1 cellular context compared by ENCODE assay signal in the genomic region with DNA sequence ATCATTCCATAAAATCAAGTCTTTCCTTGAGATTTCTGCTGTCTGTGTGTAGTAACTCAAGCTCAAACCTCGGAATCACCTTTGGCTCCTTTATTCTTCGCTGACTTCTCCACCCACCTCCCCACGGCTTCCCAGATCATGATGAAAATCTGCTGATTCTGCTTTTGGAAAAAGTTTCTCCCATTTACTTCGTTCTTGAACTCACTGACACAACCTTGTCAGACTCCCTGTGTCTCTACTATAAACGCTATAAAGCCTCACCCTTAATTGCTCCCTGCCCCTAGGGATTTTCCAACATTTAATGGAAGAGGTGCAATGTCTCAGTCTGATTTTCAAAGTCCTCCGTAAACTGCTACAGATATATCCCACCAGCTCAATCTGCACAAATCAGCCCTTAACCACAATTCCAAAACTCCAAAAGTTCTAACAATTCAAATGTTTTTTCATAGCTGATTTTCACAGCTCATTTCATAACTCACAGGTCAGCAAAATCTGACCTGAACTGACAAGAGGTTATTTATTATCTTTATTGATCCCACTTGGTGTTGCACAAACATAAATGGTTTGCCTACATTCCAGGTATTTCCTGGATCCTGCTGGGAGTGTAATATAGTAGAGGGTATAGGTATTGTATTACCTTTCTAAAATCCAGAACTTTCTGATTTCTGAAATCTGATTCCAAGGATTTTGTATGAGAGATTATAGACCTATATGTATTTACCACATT.
TF ChIP-seq lines count a peak whose summit lies in the region.

No MANE protein-coding gene starts in this region.

TF ChIP-seq in Ishikawa, 13 proteins besides CTCF, POLR2A, EP300 and RAD21:
- TF ChIP-seq, protein P1, sequence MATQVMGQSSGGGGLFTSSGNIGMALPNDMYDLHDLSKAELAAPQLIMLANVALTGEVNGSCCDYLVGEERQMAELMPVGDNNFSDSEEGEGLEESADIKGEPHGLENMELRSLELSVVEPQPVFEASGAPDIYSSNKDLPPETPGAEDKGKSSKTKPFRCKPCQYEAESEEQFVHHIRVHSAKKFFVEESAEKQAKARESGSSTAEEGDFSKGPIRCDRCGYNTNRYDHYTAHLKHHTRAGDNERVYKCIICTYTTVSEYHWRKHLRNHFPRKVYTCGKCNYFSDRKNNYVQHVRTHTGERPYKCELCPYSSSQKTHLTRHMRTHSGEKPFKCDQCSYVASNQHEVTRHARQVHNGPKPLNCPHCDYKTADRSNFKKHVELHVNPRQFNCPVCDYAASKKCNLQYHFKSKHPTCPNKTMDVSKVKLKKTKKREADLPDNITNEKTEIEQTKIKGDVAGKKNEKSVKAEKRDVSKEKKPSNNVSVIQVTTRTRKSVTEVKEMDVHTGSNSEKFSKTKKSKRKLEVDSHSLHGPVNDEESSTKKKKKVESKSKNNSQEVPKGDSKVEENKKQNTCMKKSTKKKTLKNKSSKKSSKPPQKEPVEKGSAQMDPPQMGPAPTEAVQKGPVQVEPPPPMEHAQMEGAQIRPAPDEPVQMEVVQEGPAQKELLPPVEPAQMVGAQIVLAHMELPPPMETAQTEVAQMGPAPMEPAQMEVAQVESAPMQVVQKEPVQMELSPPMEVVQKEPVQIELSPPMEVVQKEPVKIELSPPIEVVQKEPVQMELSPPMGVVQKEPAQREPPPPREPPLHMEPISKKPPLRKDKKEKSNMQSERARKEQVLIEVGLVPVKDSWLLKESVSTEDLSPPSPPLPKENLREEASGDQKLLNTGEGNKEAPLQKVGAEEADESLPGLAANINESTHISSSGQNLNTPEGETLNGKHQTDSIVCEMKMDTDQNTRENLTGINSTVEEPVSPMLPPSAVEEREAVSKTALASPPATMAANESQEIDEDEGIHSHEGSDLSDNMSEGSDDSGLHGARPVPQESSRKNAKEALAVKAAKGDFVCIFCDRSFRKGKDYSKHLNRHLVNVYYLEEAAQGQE (IDR thresholded peaks at IDR 0.05; ENCODE audit: low read depth), result no peak
- TF ChIP-seq FOXM1 (IDR thresholded peaks at IDR 0.05; ENCODE audit: borderline replicate concordance, low read depth), result peak; percentile 63; the same call in 1 of the 2 replicates
- TF ChIP-seq NFIC (IDR thresholded peaks at IDR 0.05), result peak; percentile 33; the same call in 1 of the 2 replicates
- peak; percentile 55; the same call in 1 of the 2 replicates for TF ChIP-seq TCF12 (IDR thresholded peaks at IDR 0.05; ENCODE audit: low read depth)
- TF ChIP-seq CEBPB (IDR thresholded peaks at IDR 0.05), result peak; percentile 91
- TF ChIP-seq TEAD4 (IDR thresholded peaks at IDR 0.05), result peak; percentile 85
- TF ChIP-seq YY1 (IDR thresholded peaks at IDR 0.05; ENCODE audit: low read depth), result no peak
